Comparison of ENCODE assay signal across 8 cellular contexts in the genomic region with DNA sequence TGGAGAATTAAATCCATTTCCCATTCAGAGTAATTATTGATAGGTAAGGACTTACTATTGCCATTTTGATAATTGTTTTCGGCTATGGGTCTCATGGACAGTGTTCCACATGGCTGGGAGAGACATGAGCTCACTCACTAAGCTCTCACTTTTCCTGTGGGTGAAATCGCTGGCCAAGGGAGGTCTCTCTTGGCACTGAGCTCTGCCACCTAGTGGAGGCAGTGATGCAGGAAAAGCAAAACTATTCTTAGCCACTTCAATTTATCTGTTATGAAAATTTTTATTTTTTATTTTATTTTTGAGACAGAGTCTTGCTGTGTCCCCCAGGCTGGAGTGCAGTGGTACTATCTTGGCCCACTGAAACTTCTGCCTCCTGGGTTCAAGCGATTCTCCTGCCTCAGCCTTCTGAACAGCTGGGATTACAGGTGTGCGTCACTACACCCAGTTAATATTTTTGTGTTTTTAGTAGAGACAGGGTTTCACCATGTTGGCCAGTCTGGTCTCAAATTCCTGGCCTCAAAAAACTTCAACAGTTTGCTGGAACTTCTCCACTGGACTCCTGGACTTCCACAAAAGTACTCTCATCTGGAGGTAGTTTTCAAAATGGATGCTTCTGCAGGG. TPM values are rescaled to one million over a fixed set of nuclear protein-coding genes. Genes with fewer than 3 reads are reported as not detected.
A peak's percentile ranks its signal among the peaks of the same experiment; 100 is the strongest.
DNase-seq lines count a peak whose midpoint lies in the region; ATAC-seq and TF ChIP-seq lines count a peak whose summit lies in the region.

No MANE protein-coding gene starts in this region.

- H3K4me2 ChIP-seq in SU-DHL-6 (ENCODE audit: low read depth, low read length, poor library complexity, severe bottlenecking), result peak overlapping the region; percentile 42

- no peaks in the 10 kb centered on the region for H3K9me2 ChIP-seq in SU-DHL-6 (replicated peaks; ENCODE audit: insufficient read depth, low read length)

- H3K9ac ChIP-seq in SU-DHL-6 (ENCODE audit: low read length), result no peak overlapping the region

- H3K27ac ChIP-seq in SU-DHL-6 (ENCODE audit: low read depth, low read length) (no peak overlapping the region), angular gyrus (ENCODE audit: low read depth, low read length) (peak overlapping the region; percentile 4), right cardiac atrium (ENCODE audit: low read length) (no peak overlapping the region)

- no peak for ATAC-seq in right cardiac atrium
- ATAC-seq in sciatic nerve, result no peak
- ATAC-seq in GM18907 (IDR thresholded peaks at IDR 0.05; ENCODE audit: unreplicated experiment), result no peak
- no peak for ATAC-seq in GM18520 (IDR thresholded peaks at IDR 0.05; ENCODE audit: unreplicated experiment)

- H3K36me3 ChIP-seq in SU-DHL-6 (ENCODE audit: low read length), result no peaks in the 10 kb centered on the region

- H3F3A ChIP-seq in SU-DHL-6 (ENCODE audit: insufficient read depth), result peaks cover 2% of the 10 kb centered on the region; the same call in 1 of the 2 replicates

- H3K4me3 ChIP-seq in GM12864 (ENCODE audit: low read depth, low read length) (no peak overlapping the region), SU-DHL-6 (ENCODE audit: insufficient read depth, low read length, poor library complexity, severe bottlenecking) (no peak overlapping the region), right cardiac atrium (ENCODE audit: low read length) (no peak overlapping the region)

- peak; percentile 77 for TF ChIP-seq CTCF in GM12864 (IDR thresholded peaks at IDR 0.05; ENCODE audit: low read depth, low read length, missing control alignments)
- peak; percentile 68 for TF ChIP-seq CTCF in SU-DHL-6 (IDR thresholded peaks at IDR 0.05; ENCODE audit: insufficient read depth, low read length, poor library complexity, severe bottlenecking)

- no peaks in the 10 kb centered on the region for H3K4me1 ChIP-seq in right cardiac atrium (ENCODE audit: control insufficient read depth, insufficient read depth, low read length)

- DNase-seq in GM12864 (ENCODE audit: low read depth) (no peak), NCI-H1105 (lab: John Stamatoyannopoulos, UW) (peak; percentile 75), right cardiac atrium (peak; percentile 68 to 79 (median 76)), sciatic nerve (ENCODE audit: low spot score) (peak; percentile 85)

- H4K20me1 ChIP-seq in SU-DHL-6 (ENCODE audit: low read depth, low read length), result no peaks in the 10 kb centered on the region

- peaks cover 2% of the 10 kb centered on the region for H3K79me2 ChIP-seq in SU-DHL-6 (ENCODE audit: insufficient read depth, low read length)

- peak overlapping the region; percentile 82 for H2AFZ ChIP-seq in SU-DHL-6 (ENCODE audit: low read depth, low read length, severe bottlenecking)

- H3K9me3 ChIP-seq in SU-DHL-6 (ENCODE audit: insufficient read depth, low read length), result no peaks in the 10 kb centered on the region
- H3K9me3 ChIP-seq in right cardiac atrium (ENCODE audit: control insufficient read depth, low read length), result no peaks in the 10 kb centered on the region

- intact Hi-C loops in right cardiac atrium (cut with DNase I), result loop anchor here in 1 of 4 donors (10.0 kb wide), 1 partner anchor 314 kb away; no protein-coding TSS in a partner anchor
- intact Hi-C loops in sciatic nerve (cut with DNase I), result no loop called here

- WGBS in right cardiac atrium, result 32% methylated on average over 4 of the region's 4 CpGs

- H3K27me3 ChIP-seq in SU-DHL-6 (ENCODE audit: low read length) (no peaks in the 10 kb centered on the region), right cardiac atrium (ENCODE audit: control insufficient read depth, insufficient read depth) (no peaks in the 10 kb centered on the region)

RNA-seq across cellular contexts. Expression of a gene that starts 4.7 kb away (rescaled TPM):
- total RNA-seq in right cardiac atrium (10 to 100 TPM; 54.8 to 65.7 (median 63.6) TPM), sciatic nerve (173 TPM)
- 36.6 TPM for polyA plus RNA-seq in right cardiac atrium

RNA-seq across cellular contexts. Expression of a gene that starts 16.0 kb away (rescaled TPM):
- total RNA-seq in right cardiac atrium (not detected), sciatic nerve (2.8 TPM)
- not detected for polyA plus RNA-seq in right cardiac atrium

RNA-seq across cellular contexts. Expression of a gene that starts 56.0 kb away (rescaled TPM):
- 10 to 100 TPM; 17.0 to 22.2 (median 19.9) TPM for total RNA-seq in right cardiac atrium
- 7.4 TPM for polyA plus RNA-seq in right cardiac atrium
- total RNA-seq in sciatic nerve, result 41.1 TPM
